12 cellular contexts compared by ENCODE assay signal in the genomic region with DNA sequence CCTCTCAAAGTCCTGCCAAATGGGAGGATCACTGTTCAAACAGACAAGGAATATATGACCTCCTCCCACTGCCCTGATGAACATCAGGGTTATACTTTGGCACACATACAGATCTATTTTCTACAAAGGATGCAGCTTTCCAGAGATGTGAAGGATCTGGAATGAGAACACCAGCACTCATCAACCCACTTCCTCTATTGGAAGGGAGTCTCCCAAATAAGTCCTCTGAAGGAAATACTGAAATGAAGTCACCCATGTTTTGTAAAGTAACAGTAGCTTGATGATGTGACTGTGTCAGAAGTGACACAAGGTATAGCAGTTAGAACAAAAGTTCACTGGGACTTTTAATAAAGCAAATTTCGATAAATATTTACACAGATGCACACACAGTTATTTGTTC.
DNase-seq lines count a peak whose midpoint lies in the region; ATAC-seq, FAIRE-seq and TF ChIP-seq lines count a peak whose summit lies in the region.
"Had no signal": no experiment of that assay in that cellular context is flagged by ENCODE, and none has a peak within 500 bp of the region (broad histone marks: within the 10 kb centered on the region; RNA-seq: fewer than 3 reads in every experiment).

No MANE protein-coding gene starts in this region.

- no peak for TF ChIP-seq CTCF in fibroblast of villous mesenchyme (IDR thresholded peaks at IDR 0.05; ENCODE audit: insufficient read depth, low read depth, low read length)
- TF ChIP-seq CTCF in sigmoid colon (IDR thresholded peaks at IDR 0.05), result no peak

- FAIRE-seq in RCC 7860 (lab: Jason Lieb, UNC), result peak; percentile 75
- no peak for FAIRE-seq in GM19239 (lab: Jason Lieb, UNC)
- FAIRE-seq: islet of Langerhans had no signal

- 45 to 54% methylated on average over 1 of the region's 1 CpG for WGBS in sigmoid colon, 2 donors

- no peaks in the 10 kb centered on the region for H3K9me3 ChIP-seq in sigmoid colon

- TF ChIP-seq EP300 in sigmoid colon (IDR thresholded peaks at IDR 0.05), result no peak

- H3K4me3 ChIP-seq in fibroblast of villous mesenchyme (ENCODE audit: low read depth, low read length) (peak overlapping the region; percentile 7), sigmoid colon (no peak overlapping the region)

- DNase-seq in Daoy (ENCODE audit: low read depth), result peak; percentile 52
- DNase-seq in RCC 7860 (ENCODE audit: low spot score), result peak; percentile 63
- peak; percentile 67 for DNase-seq in fibroblast of villous mesenchyme (ENCODE audit: low read depth)
- DNase-seq in sigmoid colon, result no peak
- no peak for DNase-seq in DMS153 treated with DMSO at 0.1 percent for 48 hours (lab: John Stamatoyannopoulos, UW; ENCODE audit: unreplicated experiment)
- no peak for DNase-seq in NOMO-1 (lab: John Stamatoyannopoulos, UW; ENCODE audit: unreplicated experiment in 2 of 2)
- DNase-seq in GM19239 (ENCODE audit: insufficient read length, low spot score), result no peak
- DNase-seq: activated gamma-delta T cell treated with Interleukin-2 at 50 U/mL for 16 hours, retina had no signal

- H3K4me1 ChIP-seq in sigmoid colon, result peaks cover 0 to 50% (median 40%) of the 10 kb centered on the region in 4 donors

- peak overlapping the region; percentile 45 to 62 (median 52) for H3K27ac ChIP-seq in sigmoid colon

- H3K36me3 ChIP-seq in sigmoid colon, result peaks cover 0 to 11% (median 0%) of the 10 kb centered on the region in 4 donors

- no peaks in the 10 kb centered on the region for H3K27me3 ChIP-seq in sigmoid colon

- no peak for ATAC-seq in GM18868 (IDR thresholded peaks at IDR 0.05; ENCODE audit: unreplicated experiment)
- ATAC-seq: activated CD4-positive, CD25-positive, alpha-beta regulatory T cell treated with anti-CD3 and anti-CD28 coated beads, Interleukin-2, amount 50 U/mL, for 24 hours had no signal

- intact Hi-C loops in sigmoid colon (cut with DNase I), result no loop called here

- no peak for TF ChIP-seq POLR2A in sigmoid colon (IDR thresholded peaks at IDR 0.05)

Comparison
In these comparisons a context has a peak if more than half of its experiments do, and no peak if none do; other contexts are left out.
1. DNase-seq: peak in Daoy (single experiment), RCC 7860 (single experiment) and fibroblast of villous mesenchyme (single experiment); none in sigmoid colon (single experiment), DMS153 treated with DMSO at 0.1 percent for 48 hours (single experiment), NOMO-1 (0 of 2) and GM19239 (single experiment).